3 cellular contexts compared by ENCODE assay signal in the genomic region with DNA sequence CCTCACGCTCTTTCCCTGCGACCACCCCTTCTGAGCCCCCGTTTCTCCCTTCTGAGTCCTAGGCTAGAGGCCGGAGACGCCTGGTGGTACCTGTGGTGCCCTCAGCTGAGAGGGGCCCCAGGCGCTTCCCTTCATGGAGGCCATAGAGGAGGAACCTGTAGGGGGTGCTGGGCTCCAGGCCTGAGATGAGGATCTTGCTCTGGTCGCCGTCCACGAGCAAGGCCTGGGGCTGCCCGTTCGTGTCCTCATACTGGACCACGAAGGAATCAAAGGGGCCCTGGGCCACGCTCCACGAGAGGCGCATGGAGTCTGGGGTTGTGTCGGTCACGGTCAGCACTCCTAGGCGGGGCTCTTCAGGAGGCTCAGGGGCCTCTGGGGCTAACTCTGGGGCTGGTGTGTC. TPM values are rescaled to one million over a fixed set of nuclear protein-coding genes. Genes with fewer than 3 reads are reported as not detected.
"Had no signal": no experiment of that assay in that cellular context is flagged by ENCODE, and none has a peak within 500 bp of the region (broad histone marks: within the 10 kb centered on the region; RNA-seq: fewer than 3 reads in every experiment).

No MANE protein-coding gene starts in this region.

RNA-seq across cellular contexts. Expression of gene CYP21A2, which starts 6.7 kb away (rescaled TPM):
- total RNA-seq: smooth muscle cell, urinary bladder had no signal
- polyA plus RNA-seq: naive thymus-derived CD8-positive, alpha-beta T cell; smooth muscle cell had no signal
